ENCODE assay signal across 8 cellular contexts in the genomic region with DNA sequence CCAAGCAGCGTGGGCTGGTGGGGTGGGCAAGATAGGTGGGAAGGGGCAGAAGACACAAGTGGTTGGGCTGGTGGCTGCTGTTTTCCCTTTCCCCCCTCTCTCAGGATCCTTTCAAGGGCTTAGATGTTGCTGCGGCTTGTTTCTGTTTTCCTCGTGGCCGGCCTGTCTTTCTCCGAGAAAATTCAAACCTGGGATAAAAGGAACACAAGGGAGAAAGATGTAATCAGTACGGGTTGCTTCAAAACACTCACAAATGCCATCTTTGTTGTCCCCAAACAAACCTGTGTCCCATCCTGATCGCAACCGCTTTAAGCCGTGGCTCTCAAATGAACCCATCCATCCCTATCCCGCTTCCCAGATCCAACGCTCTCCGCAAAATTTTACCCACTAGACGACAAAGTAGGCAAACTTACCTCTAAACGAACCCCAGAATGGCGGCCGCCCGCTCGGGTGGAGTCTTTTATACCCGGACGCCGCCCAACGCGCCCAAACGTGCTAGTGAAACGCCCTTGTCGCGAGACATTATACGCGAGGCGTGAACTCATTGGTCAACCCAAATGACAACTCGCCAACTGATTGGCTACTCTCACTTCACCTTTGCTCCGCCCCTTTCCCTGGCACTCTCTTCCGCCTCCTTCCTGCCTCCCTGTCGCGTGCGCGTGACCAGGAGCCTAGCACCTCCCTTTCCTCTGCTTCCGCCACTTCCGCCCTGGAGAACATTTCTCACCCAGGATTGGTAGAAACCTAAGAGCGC. TPM values are rescaled to one million over a fixed set of nuclear protein-coding genes. Genes with fewer than 3 reads are reported as not detected.
A peak's percentile ranks its signal among the peaks of the same experiment; 100 is the strongest.
DNase-seq lines count a peak whose midpoint lies in the region; ATAC-seq and TF ChIP-seq lines count a peak whose summit lies in the region.

Gene PPP1R10 (minus strand): TSS at position 433 of the 754 bp plus-strand sequence. CDS start 7,299 bp downstream, outside the sequence.

- peaks cover 25% of the 10 kb centered on the region for H3F3A ChIP-seq in smooth muscle cell (ENCODE audit: low read depth)

- no peaks in the 10 kb centered on the region for H3K36me3 ChIP-seq in smooth muscle cell (ENCODE audit: low read depth)

- no peaks in the 10 kb centered on the region; the same call in 1 of the 2 replicates for H3K27me3 Mint-ChIP-seq in WTC11 (ENCODE audit: low read depth)

- peaks cover 28% of the 10 kb centered on the region for H4K20me1 ChIP-seq in smooth muscle cell (ENCODE audit: low read depth)

- CTCF ChIA-PET in AG04450 (lab: Charles Lee) (interaction anchor here (1.2 to 1.6 kb wide), 2 partner anchors 10 to 76 kb away, joined by 3 to 5 read pairs; partner anchors contain the start of gene ATAT1), WTC11 (lab: Charles Lee) (interaction anchor here (0.6 to 1.9 kb wide), 6 partner anchors 9 to 470 kb away, joined by 3 to 7 read pairs (median 4); partner anchors contain the start of genes ATAT1 and DHX16)

- H3K9me3 ChIP-seq in AG04450 (ENCODE audit: control insufficient read depth, insufficient read depth, low read length) (no peaks in the 10 kb centered on the region), smooth muscle cell (replicated peaks; ENCODE audit: low read depth) (no peaks in the 10 kb centered on the region)

- peaks cover 18% of the 10 kb centered on the region for H3K4me1 ChIP-seq in smooth muscle cell (ENCODE audit: low read depth)

- H3K27ac ChIP-seq in AG04450 (ENCODE audit: low read depth, low read length) (peak within 1 kb of the TSS; percentile 98), smooth muscle cell (ENCODE audit: low read depth) (peak within 1 kb of the TSS; percentile 98)

- WGBS in smooth muscle cell (ENCODE audit: low lambda C conversion rate), result 2% methylated on average over 40 of the region's 40 CpGs

- TF ChIP-seq CTCF in AG04450 (IDR thresholded peaks at IDR 0.05; ENCODE audit: low read depth, low read length), result no peak
- TF ChIP-seq CTCF in WTC11 (IDR thresholded peaks at IDR 0.05), result no peak
- TF ChIP-seq CTCF in cardiac fibroblast (IDR thresholded peaks at IDR 0.05; ENCODE audit: low read depth, low read length), result no peak
- no peak for TF ChIP-seq CTCF in smooth muscle cell (IDR thresholded peaks at IDR 0.05; ENCODE audit: borderline replicate concordance, insufficient read depth, poor library complexity, severe bottlenecking)

- H3K79me2 ChIP-seq in smooth muscle cell (ENCODE audit: low read depth), result peaks cover 29% of the 10 kb centered on the region

- peak within 1 kb of the TSS; percentile 98 for H3K9ac ChIP-seq in smooth muscle cell (ENCODE audit: low read depth)

- peak within 1 kb of the TSS; percentile 100 for H3K27ac Mint-ChIP-seq in WTC11

- peak within 1 kb of the TSS; percentile 93 for H3K4me2 ChIP-seq in smooth muscle cell

- H3K4me3 ChIP-seq in AG04450 (ENCODE audit: low read depth, low read length), result peak within 1 kb of the TSS; percentile 94
- H3K4me3 ChIP-seq in cardiac fibroblast (replicated peaks in 1 of 2; ENCODE audit: low read depth in 2 of 2, low read length in 2 of 2), result peak within 1 kb of the TSS; percentile 79 to 80
- H3K4me3 ChIP-seq in smooth muscle cell, result peak within 1 kb of the TSS; percentile 77

- H3K36me3 Mint-ChIP-seq in WTC11, result peaks cover 48% of the 10 kb centered on the region

- H3K27me3 ChIP-seq in AG04450 (ENCODE audit: control insufficient read depth, insufficient read depth, low read length) (no peaks in the 10 kb centered on the region), smooth muscle cell (ENCODE audit: low read depth) (no peaks in the 10 kb centered on the region)

- no peaks in the 10 kb centered on the region for H3K9me3 Mint-ChIP-seq in WTC11

- DNase-seq in AG04450 (ENCODE audit: low read depth, low spot score), result peak; percentile 100
- peak; percentile 99 for DNase-seq in NCI-H226
- DNase-seq in WTC11 (ENCODE audit: low spot score), result peak; percentile 99
- peak; percentile 100 for DNase-seq in cardiac fibroblast (ENCODE audit: low read depth in 2 of 2)
- peak; percentile 88 for DNase-seq in iPS-NIHi11 (ENCODE audit: low spot score)
- DNase-seq in smooth muscle cell (lab: John Stamatoyannopoulos, UW; ENCODE audit: unreplicated experiment), result peak; percentile 92

- peak within 1 kb of the TSS; percentile 96 for H3K4me3 Mint-ChIP-seq in WTC11

- peak within 1 kb of the TSS; percentile 85 for H2AFZ ChIP-seq in smooth muscle cell (ENCODE audit: low read depth)

- POLR2A ChIA-PET in AG04450 (lab: Yijun Ruan, JAX) (interaction anchor here (0.6 to 1.5 kb wide), 4 partner anchors 10 to 106 kb away, joined by 3 to 5 read pairs (median 3); partner anchors contain the start of genes ABCF1 and ATAT1), WTC11 (lab: Charles Lee) (interaction anchor here (0.6 to 1.0 kb wide), 4 partner anchors 30 to 118 kb away, joined by 3 to 4 read pairs (median 3); partner anchors contain the start of gene ABCF1)

- ATAC-seq in GM18909 (IDR thresholded peaks at IDR 0.05; ENCODE audit: poor library complexity, unreplicated experiment), result peak; percentile 84
- peak; percentile 78 for ATAC-seq in HG03175 (IDR thresholded peaks at IDR 0.05; ENCODE audit: unreplicated experiment)
- ATAC-seq in WTC11, result peak; percentile 82

- H3K4me1 Mint-ChIP-seq in WTC11, result peaks cover 35% of the 10 kb centered on the region

TF ChIP-seq in WTC11, 78 proteins besides CTCF, POLR2A, EP300 and RAD21 (continues in another document):
- TF ChIP-seq ZNF263 (CRISPR knock-in tag; IDR thresholded peaks at IDR 0.05; ENCODE audit: low read depth) (no peak), SP1 (CRISPR knock-in tag; conservative IDR thresholded peaks at IDR 0.05) (peak; percentile 91), TEAD1 (CRISPR knock-in tag; IDR thresholded peaks at IDR 0.05) (no peak), EMX1 (CRISPR knock-in tag; IDR thresholded peaks at IDR 0.05) (peak; percentile 94), ZNF671 (CRISPR knock-in tag; IDR thresholded peaks at IDR 0.05) (peak; percentile 95), FOXK1 (CRISPR knock-in tag; IDR thresholded peaks at IDR 0.05) (peak; percentile 46; the same call in 1 of the 2 replicates), ZNF232 (CRISPR knock-in tag; IDR thresholded peaks at IDR 0.05) (no peak), CBFB (CRISPR knock-in tag; IDR thresholded peaks at IDR 0.05; ENCODE audit: low read depth) (no peak), NFE2L1 (CRISPR knock-in tag; IDR thresholded peaks at IDR 0.05) (no peak), IRF2 (CRISPR knock-in tag; IDR thresholded peaks at IDR 0.05; ENCODE audit: borderline replicate concordance, low read depth) (no peak), NFYB (CRISPR knock-in tag; conservative IDR thresholded peaks at IDR 0.05; ENCODE audit: low read depth) (peak; percentile 72), TEAD4 (CRISPR knock-in tag; IDR thresholded peaks at IDR 0.05) (no peak), PRRX2 (CRISPR knock-in tag; IDR thresholded peaks at IDR 0.05) (peak; percentile 92), RORB (CRISPR knock-in tag; IDR thresholded peaks at IDR 0.05) (peak; percentile 94), USF1 (CRISPR knock-in tag; IDR thresholded peaks at IDR 0.05) (peak; percentile 81), ZNF121 (CRISPR knock-in tag; IDR thresholded peaks at IDR 0.05) (no peak), KAT7 (CRISPR knock-in tag; IDR thresholded peaks at IDR 0.05; ENCODE audit: borderline replicate concordance) (0 out of 2 replicates have a peak, but pooled peaks have one; percentile 52), NFATC4 (CRISPR knock-in tag; IDR thresholded peaks at IDR 0.05) (peak; percentile 94), GTF2I (CRISPR knock-in tag; conservative IDR thresholded peaks at IDR 0.05) (0 out of 2 replicates have a peak, but pooled peaks have one; percentile 12), ZNF423 (CRISPR knock-in tag; IDR thresholded peaks at IDR 0.05) (no peak)
- TF ChIP-seq, protein P1, sequence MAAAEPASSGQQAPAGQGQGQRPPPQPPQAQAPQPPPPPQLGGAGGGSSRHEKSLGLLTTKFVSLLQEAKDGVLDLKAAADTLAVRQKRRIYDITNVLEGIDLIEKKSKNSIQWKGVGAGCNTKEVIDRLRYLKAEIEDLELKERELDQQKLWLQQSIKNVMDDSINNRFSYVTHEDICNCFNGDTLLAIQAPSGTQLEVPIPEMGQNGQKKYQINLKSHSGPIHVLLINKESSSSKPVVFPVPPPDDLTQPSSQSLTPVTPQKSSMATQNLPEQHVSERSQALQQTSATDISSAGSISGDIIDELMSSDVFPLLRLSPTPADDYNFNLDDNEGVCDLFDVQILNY (CRISPR knock-in tag; IDR thresholded peaks at IDR 0.05), result no peak
- TF ChIP-seq, protein P2, sequence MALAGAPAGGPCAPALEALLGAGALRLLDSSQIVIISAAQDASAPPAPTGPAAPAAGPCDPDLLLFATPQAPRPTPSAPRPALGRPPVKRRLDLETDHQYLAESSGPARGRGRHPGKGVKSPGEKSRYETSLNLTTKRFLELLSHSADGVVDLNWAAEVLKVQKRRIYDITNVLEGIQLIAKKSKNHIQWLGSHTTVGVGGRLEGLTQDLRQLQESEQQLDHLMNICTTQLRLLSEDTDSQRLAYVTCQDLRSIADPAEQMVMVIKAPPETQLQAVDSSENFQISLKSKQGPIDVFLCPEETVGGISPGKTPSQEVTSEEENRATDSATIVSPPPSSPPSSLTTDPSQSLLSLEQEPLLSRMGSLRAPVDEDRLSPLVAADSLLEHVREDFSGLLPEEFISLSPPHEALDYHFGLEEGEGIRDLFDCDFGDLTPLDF (CRISPR knock-in tag; IDR thresholded peaks at IDR 0.05), result no peak

RNA-seq across cellular contexts. Expression of gene PPP1R10, which starts in this region (rescaled TPM):
- 32.9 and 43.2 TPM in 2 replicates for polyA plus RNA-seq in AG04450 (2011; rRNA removed)
- 130 and 148 TPM in 2 replicates for polyA minus RNA-seq in AG04450 (2011; rRNA and poly(A)+ RNA removed)
- total RNA-seq in WTC11 (2021), result 83.1 to 90.5 TPM (median 85.5 TPM) in 3 replicates
- total RNA-seq in smooth muscle cell, result 42.1 and 65.1 TPM in 2 replicates
- polyA plus RNA-seq in smooth muscle cell, result 36.1 and 50.2 TPM in 2 replicates

Comparison
In these comparisons a context has a peak if more than half of its experiments do, and no peak if none do; other contexts are left out.
1. Peak in every context shown above with its lines: DNase-seq, ATAC-seq, H3K4me3 ChIP-seq and H3K27ac ChIP-seq.